In genomic region chr21:46298083-46298412, GRCh38 we compare ENCODE assay signal across 8 cellular contexts. TPM values are rescaled to one million over a fixed set of nuclear protein-coding genes. Genes with fewer than 3 reads are reported as not detected.
DNase-seq lines count a peak whose midpoint lies in the region; ATAC-seq and TF ChIP-seq lines count a peak whose summit lies in the region.

No MANE protein-coding gene starts in this region.

- no peak overlapping the region for H2AFZ ChIP-seq in PC-9

- H3K4me1 ChIP-seq in Caco-2, result no peaks in the 10 kb centered on the region
- peaks cover 15% of the 10 kb centered on the region for H3K4me1 ChIP-seq in psoas muscle
- no peaks in the 10 kb centered on the region for H3K4me1 ChIP-seq in PC-9 (replicated peaks; ENCODE audit: insufficient read depth)

- H3K9ac ChIP-seq in SK-N-MC (ENCODE audit: insufficient read length), result no peak overlapping the region

- H3K27me3 Mint-ChIP-seq in Caco-2 (ENCODE audit: insufficient read depth, unreplicated experiment), result no peaks in the 10 kb centered on the region

- H3K27ac ChIP-seq in SK-N-MC (peak overlapping the region; percentile 46; the same call in 1 of the 2 replicates), psoas muscle (peak overlapping the region; percentile 70), PC-9 (no peak overlapping the region)

- CTCF ChIA-PET in Caco-2 (lab: Charles Lee) (no interaction called here), PC-9 (lab: Charles Lee) (no interaction called here)

- H3K27me3 ChIP-seq in Caco-2 (replicated peaks; ENCODE audit: control insufficient read depth, insufficient read depth, low read length) (no peaks in the 10 kb centered on the region), psoas muscle (ENCODE audit: insufficient read depth in 3 of 3, low read length in 2 of 3) (peaks cover 0 to 21% (median 2%) of the 10 kb centered on the region in 3 donors), PC-9 (ENCODE audit: insufficient read depth, low read depth) (no peaks in the 10 kb centered on the region)

- DNase-seq in Caco-2 (no peak), SK-N-MC (ENCODE audit: low read depth, low spot score) (no peak), fibroblast of villous mesenchyme (ENCODE audit: low read depth) (peak; percentile 24), psoas muscle (no peak), DMS153 (lab: John Stamatoyannopoulos, UW) (no peak), PC-9 (no peak)

- H3K27ac Mint-ChIP-seq in Caco-2 (ENCODE audit: unreplicated experiment), result no peak overlapping the region

- no TSS peak for BruUV-seq in Caco-2 (replicated peaks; lab: Mats Ljungman, UMichigan)
- no TSS peak for BruUV-seq in PC-9 (replicated peaks; lab: Mats Ljungman, UMichigan)

- TF ChIP-seq CTCF in Caco-2 (IDR thresholded peaks at IDR 0.05; ENCODE audit: insufficient read depth in 1 of 2, low read depth in 1 of 2, low read length in 1 of 2, severe bottlenecking in 1 of 2, unreplicated experiment in 1 of 2) (no peak), fibroblast of villous mesenchyme (IDR thresholded peaks at IDR 0.05; ENCODE audit: insufficient read depth, low read depth, low read length) (no peak), psoas muscle (IDR thresholded peaks at IDR 0.05) (no peak), PC-9 (conservative IDR thresholded peaks at IDR 0.05) (no peak)

- no peaks in the 10 kb centered on the region for H3K79me2 ChIP-seq in PC-9 (ENCODE audit: low read depth)

- H4K20me1 ChIP-seq in PC-9 (ENCODE audit: insufficient read depth), result no peaks in the 10 kb centered on the region

- 15 to 25% (median 22%) methylated on average over 18 of the region's 18 CpGs for WGBS in psoas muscle, 3 donors

- H3F3A ChIP-seq in PC-9 (ENCODE audit: insufficient read depth, low read depth), result no peaks in the 10 kb centered on the region

- H3K4me3 ChIP-seq in Caco-2 (ENCODE audit: low read depth, low read length), result no peak overlapping the region
- H3K4me3 ChIP-seq in SK-N-MC, result no peak overlapping the region
- H3K4me3 ChIP-seq in fibroblast of villous mesenchyme (ENCODE audit: low read depth, low read length), result peak overlapping the region; percentile 35
- H3K4me3 ChIP-seq in psoas muscle, result peak overlapping the region; percentile 65
- no peak overlapping the region for H3K4me3 ChIP-seq in PC-9

- ATAC-seq in psoas muscle (peak in 2 of 4 donors; percentile 50 to 53), HG03175 (IDR thresholded peaks at IDR 0.05; ENCODE audit: unreplicated experiment) (no peak), GM18517 (IDR thresholded peaks at IDR 0.05; ENCODE audit: unreplicated experiment) (no peak)

- H3K4me3 Mint-ChIP-seq in Caco-2 (ENCODE audit: unreplicated experiment), result peak overlapping the region; percentile 55

- no peaks in the 10 kb centered on the region for H3K9me2 ChIP-seq in PC-9 (ENCODE audit: insufficient read depth)

- H3K36me3 Mint-ChIP-seq in Caco-2 (ENCODE audit: insufficient read depth, unreplicated experiment), result peaks cover 15% of the 10 kb centered on the region

- intact Hi-C loops in Caco-2 (cut with micrococcal nuclease; ENCODE audit: unreplicated experiment) (no loop called here), psoas muscle (cut with DNase I) (no loop called here), PC-9 (cut with micrococcal nuclease; ENCODE audit: unreplicated experiment) (no loop called here)

- no peak overlapping the region for H3K4me2 ChIP-seq in PC-9

- H3K4me1 Mint-ChIP-seq in Caco-2 (ENCODE audit: low read depth, unreplicated experiment), result no peaks in the 10 kb centered on the region

- no peaks in the 10 kb centered on the region for H3K36me3 ChIP-seq in Caco-2 (ENCODE audit: control insufficient read depth, insufficient read depth, low read length)
- H3K36me3 ChIP-seq in SK-N-MC (ENCODE audit: insufficient read depth, low read length), result peaks cover 25% of the 10 kb centered on the region
- H3K36me3 ChIP-seq in psoas muscle (ENCODE audit: insufficient read depth in 1 of 2, low read depth in 1 of 2), result peaks cover 0 to 12% of the 10 kb centered on the region in 2 donors
- no peaks in the 10 kb centered on the region for H3K36me3 ChIP-seq in PC-9 (ENCODE audit: low read depth)

- H3K9me3 ChIP-seq in Caco-2 (no peaks in the 10 kb centered on the region), SK-N-MC (ENCODE audit: low read depth, low read length) (no peaks in the 10 kb centered on the region), psoas muscle (no peaks in the 10 kb centered on the region), PC-9 (ENCODE audit: insufficient read depth, low read depth) (no peaks in the 10 kb centered on the region)

- H3K9me3 Mint-ChIP-seq in Caco-2 (ENCODE audit: unreplicated experiment), result no peaks in the 10 kb centered on the region

- POLR2A ChIA-PET in Caco-2 (lab: Charles Lee), result no interaction called here
- POLR2A ChIA-PET in PC-9 (lab: Charles Lee; ENCODE audit: unreplicated experiment), result no interaction called here

RNA-seq across cellular contexts. Expression of gene YBEY, which starts 11.9 kb away (rescaled TPM):
- total RNA-seq in Caco-2 (2022) (10.6 and 11.5 TPM in 2 replicates), fibroblast of villous mesenchyme (10.3 and 10.4 TPM in 2 replicates), psoas muscle (10 to 100 TPM in 1 of 4 donors, 1 to 10 TPM in 3; 4.7 to 11.0 (median 7.1) TPM), PC-9 (2021) (13.8 and 17.3 TPM in 2 replicates)
- 10 to 100 TPM; 12.2 to 18.2 (median 14.8) TPM for polyA plus RNA-seq in psoas muscle

RNA-seq across cellular contexts. Expression of gene MCM3AP, which starts 12.6 kb away (rescaled TPM):
- total RNA-seq in Caco-2 (2022) (88.1 and 102 TPM in 2 replicates), fibroblast of villous mesenchyme (60.9 and 67.6 TPM in 2 replicates), psoas muscle (100 to 1,000 TPM in 1 of 4 donors, 10 to 100 TPM in 3; 70.4 to 102 (median 89.7) TPM), PC-9 (2021) (57.8 and 69.6 TPM in 2 replicates)
- 100 to 1,000 TPM in 1 of 3 donors, 10 to 100 TPM in 2; 44.0 to 104 (median 49.6) TPM for polyA plus RNA-seq in psoas muscle

RNA-seq across cellular contexts. Expression of gene C21orf58, which starts 25.6 kb away (rescaled TPM):
- total RNA-seq in Caco-2 (2022), result 17.7 and 18.6 TPM in 2 replicates
- total RNA-seq in fibroblast of villous mesenchyme, result 5.5 and 5.6 TPM in 2 replicates
- 1 to 10 TPM in 3 of 4 donors, under 1 TPM in 1; 0.49 to 3.0 (median 1.1) TPM for total RNA-seq in psoas muscle
- 1 to 10 TPM in 1 of 3 donors, under 1 TPM in 2; 0.38 to 2.3 (median 0.47) TPM for polyA plus RNA-seq in psoas muscle
- 28.9 and 30.7 TPM in 2 replicates for total RNA-seq in PC-9 (2021)

RNA-seq across cellular contexts. Expression of gene PCNT, which starts 25.9 kb away (rescaled TPM):
- 38.4 and 44.2 TPM in 2 replicates for total RNA-seq in Caco-2 (2022)
- total RNA-seq in fibroblast of villous mesenchyme, result 21.6 and 23.8 TPM in 2 replicates
- total RNA-seq in psoas muscle, result 100 to 1,000 TPM in 3 of 4 donors, 10 to 100 TPM in 1; 99.4 to 642 (median 295) TPM
- 100 to 1,000 TPM; 118 to 294 (median 248) TPM for polyA plus RNA-seq in psoas muscle
- 33.4 and 33.6 TPM in 2 replicates for total RNA-seq in PC-9 (2021)

Comparison
In these comparisons a context has a peak if more than half of its experiments do, and no peak if none do; other contexts are left out.
1. H3K4me3 ChIP-seq: peak in fibroblast of villous mesenchyme (single experiment) and psoas muscle (single experiment); none in Caco-2 (single experiment), SK-N-MC (single experiment) and PC-9 (single experiment).